ENCODE assay signal across 8 cellular contexts in genomic region chr11:3021125-3021524, GRCh38. TPM values are rescaled to one million over a fixed set of nuclear protein-coding genes. Genes with fewer than 3 reads are reported as not detected.
DNase-seq lines count a peak whose midpoint lies in the region; ATAC-seq, FAIRE-seq and TF ChIP-seq lines count a peak whose summit lies in the region.

No MANE protein-coding gene starts in this region.

- H3K27ac ChIP-seq in astrocyte (ENCODE audit: low read depth, low read length), result no peak overlapping the region

- no peak for ATAC-seq in GM21515 (IDR thresholded peaks at IDR 0.05; ENCODE audit: unreplicated experiment)

- H3K4me1 ChIP-seq in astrocyte (ENCODE audit: insufficient read depth, low read length), result peaks cover 10% of the 10 kb centered on the region

- no peak overlapping the region for H3K4me2 ChIP-seq in astrocyte (ENCODE audit: low read length)

- H3K27me3 Mint-ChIP-seq in astrocyte (ENCODE audit: low read depth, unreplicated experiment), result no peaks in the 10 kb centered on the region

- no peaks in the 10 kb centered on the region for H3K27me3 ChIP-seq in astrocyte (ENCODE audit: insufficient read depth, low read length)

- peaks cover 22% of the 10 kb centered on the region for H3K4me1 Mint-ChIP-seq in astrocyte (ENCODE audit: low read depth, unreplicated experiment)

- peaks cover 23% of the 10 kb centered on the region for H4K20me1 ChIP-seq in astrocyte (ENCODE audit: insufficient read depth, low read length)

- H3K9me3 ChIP-seq in astrocyte (ENCODE audit: insufficient read depth, low read depth, low read length), result no peaks in the 10 kb centered on the region

- peaks cover 25% of the 10 kb centered on the region for H3K36me3 ChIP-seq in astrocyte (ENCODE audit: insufficient read depth, low read length)

- no peaks in the 10 kb centered on the region for H3K79me2 ChIP-seq in astrocyte (ENCODE audit: insufficient read depth, low read length)

- no peak overlapping the region for H3K4me3 Mint-ChIP-seq in astrocyte (ENCODE audit: unreplicated experiment)

- FAIRE-seq in astrocyte (lab: Jason Lieb, UNC) (no peak), urothelium cell line (lab: Jason Lieb, UNC) (no peak)

- peaks cover 30% of the 10 kb centered on the region for H3K36me3 Mint-ChIP-seq in astrocyte (ENCODE audit: low read depth, unreplicated experiment)

- H3K9ac ChIP-seq in astrocyte (ENCODE audit: low read length), result no peak overlapping the region

- H3K4me3 ChIP-seq in astrocyte (ENCODE audit: insufficient read depth, low read depth, low read length), result no peak overlapping the region

- DNase-seq in stimulated activated naive CD4-positive, alpha-beta T cell (lab: John Stamatoyannopoulos, UW), result peak; percentile 8 to 36 (median 14)
- DNase-seq in stimulated activated naive CD4-positive, alpha-beta T cell treated with Interleukin-2 at 50 U/mL for 16 hours (lab: John Stamatoyannopoulos, UW), result no peak
- DNase-seq in NCI-H1105 treated with DMSO at 0.1 percent for 48 hours (lab: John Stamatoyannopoulos, UW), result peak; percentile 49
- DNase-seq in astrocyte (ENCODE audit: low read depth), result no peak
- peak; percentile 82 for DNase-seq in iPS-NIHi7 (ENCODE audit: extremely low spot score)
- DNase-seq in urothelium cell line (ENCODE audit: low spot score), result peak; percentile 42
- no peak for DNase-seq in LoVo (ENCODE audit: low spot score)

- no peak overlapping the region for H3K27ac Mint-ChIP-seq in astrocyte (ENCODE audit: unreplicated experiment)

- no peak overlapping the region for H2AFZ ChIP-seq in astrocyte (ENCODE audit: low read depth, low read length)

- no peaks in the 10 kb centered on the region for H3K9me3 Mint-ChIP-seq in astrocyte (ENCODE audit: unreplicated experiment)

- TF ChIP-seq CTCF in astrocyte (IDR thresholded peaks at IDR 0.05; ENCODE audit: insufficient read depth, low read depth, low read length), result peak; percentile 32

RNA-seq across cellular contexts. Expression of gene NAP1L4, which starts 29.0 kb away (rescaled TPM):
- 129 and 153 TPM in 2 replicates for total RNA-seq in astrocyte

RNA-seq across cellular contexts. Expression of gene CARS1, which starts 36.1 kb away (rescaled TPM):
- total RNA-seq in astrocyte, result 123 and 149 TPM in 2 replicates

Comparison
In these comparisons a context has a peak if more than half of its experiments do, and no peak if none do; other contexts are left out.
1. DNase-seq: peak in stimulated activated naive CD4-positive, alpha-beta T cell (6 of 6), NCI-H1105 treated with DMSO at 0.1 percent for 48 hours (single experiment), iPS-NIHi7 (single experiment) and urothelium cell line (single experiment); none in stimulated activated naive CD4-positive, alpha-beta T cell treated with Interleukin-2 at 50 U/mL for 16 hours (single experiment), astrocyte (single experiment) and LoVo (single experiment).